24 cellular contexts compared by ENCODE assay signal in the genomic region with DNA sequence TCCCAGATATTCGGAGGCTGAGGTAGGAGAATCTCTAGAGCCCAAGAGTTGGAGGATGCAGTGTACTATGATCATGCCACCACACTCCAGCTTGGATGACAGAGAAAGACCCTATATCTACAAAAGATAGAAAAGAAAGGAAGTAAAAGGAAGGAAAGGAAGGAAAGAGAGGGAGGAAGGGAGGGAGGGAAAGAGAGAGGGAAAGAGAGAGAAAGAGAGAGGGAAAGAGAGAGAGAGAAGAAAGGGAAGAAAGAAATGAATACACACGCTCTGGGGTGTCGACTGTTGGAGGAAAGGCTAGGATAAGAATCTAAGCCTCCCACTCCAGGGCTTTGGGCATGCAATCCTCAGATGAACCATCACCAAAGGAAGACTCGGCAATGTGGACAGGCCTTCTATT.
"Had no signal": no experiment of that assay in that cellular context is flagged by ENCODE, and none has a peak within 500 bp of the region (broad histone marks: within the 10 kb centered on the region; RNA-seq: fewer than 3 reads in every experiment).

No MANE protein-coding gene starts in this region.

- H3K27me3 ChIP-seq: colonic mucosa, gastrocnemius medialis, heart left ventricle, hepatocyte, ovary, right atrium auricular region, suprapubic skin had no signal

- FAIRE-seq: kidney had no signal

- H3K27me3 Mint-ChIP-seq: stimulated activated naive CD8-positive, alpha-beta T cell treated with anti-CD3 and anti-CD28 coated beads, Interleukin-15, Interleukin-2, amounts not matched to agents 100 ng/mL and 50 ng/mL, for 24 hours; type B pancreatic cell had no signal

- H3K27ac ChIP-seq: colonic mucosa, hepatocyte, spleen had no signal

- H3K36me3 ChIP-seq: colonic mucosa, gastrocnemius medialis, heart left ventricle, ovary, right atrium auricular region, spleen, suprapubic skin had no signal

- H3K4me2 ChIP-seq: hepatocyte had no signal

- H3K4me3 ChIP-seq: colonic mucosa, gastrocnemius medialis, heart left ventricle, hepatocyte, lung, mucosa of descending colon, ovary, right atrium auricular region, skin epidermis, spleen, suprapubic skin had no signal

- H3K27ac Mint-ChIP-seq: dendritic cell treated with granulocyte-macrophage colony-stimulating factor and Interleukin-4, amounts not matched to agents 40 ng/mL and 50 ng/mL, for 4 days; endodermal cell; memory B cell; naive thymus-derived CD4-positive, alpha-beta T cell; stimulated activated naive B cell treated with anti-CD40 and anti-IgM and Interleukin-4, amounts not matched to agents 10 μg/mL and 1 μg/mL and 100 μg/mL, for 72 hours; stimulated activated naive CD8-positive, alpha-beta T cell treated with anti-CD3 and anti-CD28 coated beads, Interleukin-15, Interleukin-2, amounts not matched to agents 100 ng/mL and 50 ng/mL, for 24 hours; type B pancreatic cell had no signal

- H3K36me3 Mint-ChIP-seq: memory B cell; stimulated activated naive B cell treated with anti-CD40 and anti-IgM and Interleukin-4, amounts not matched to agents 10 μg/mL and 1 μg/mL and 100 μg/mL, for 72 hours; type B pancreatic cell had no signal

- H3K4me3 Mint-ChIP-seq: dendritic cell treated with granulocyte-macrophage colony-stimulating factor and Interleukin-4, amounts not matched to agents 40 ng/mL and 50 ng/mL, for 4 days; endodermal cell; memory B cell; naive thymus-derived CD4-positive, alpha-beta T cell; stimulated activated naive B cell treated with anti-CD40 and anti-IgM and Interleukin-4, amounts not matched to agents 10 μg/mL and 1 μg/mL and 100 μg/mL, for 72 hours; stimulated activated naive CD8-positive, alpha-beta T cell treated with anti-CD3 and anti-CD28 coated beads, Interleukin-15, Interleukin-2, amounts not matched to agents 100 ng/mL and 50 ng/mL, for 24 hours; type B pancreatic cell had no signal

- DNase-seq: colonic mucosa; effector CD8-positive, alpha-beta T cell; endodermal cell; foreskin fibroblast; gastrocnemius medialis; heart left ventricle; kidney; mucosa of descending colon; naive thymus-derived CD4-positive, alpha-beta T cell; occipital lobe; ovary; posterior cingulate gyrus; spleen; stimulated activated naive B cell treated with anti-CD40 and anti-IgM and Interleukin-4, amounts not matched to agents 10 μg/mL and 1 μg/mL and 100 μg/mL, for 72 hours had no signal

- H3K4me1 Mint-ChIP-seq: memory B cell; stimulated activated naive B cell treated with anti-CD40 and anti-IgM and Interleukin-4, amounts not matched to agents 10 μg/mL and 1 μg/mL and 100 μg/mL, for 72 hours had no signal

- H2AFZ ChIP-seq: hepatocyte had no signal

- ATAC-seq: esophagus mucosa; gastrocnemius medialis; heart left ventricle; mucosa of descending colon; naive thymus-derived CD4-positive, alpha-beta T cell; stimulated activated naive B cell treated with anti-CD40 and anti-IgM and Interleukin-4, amounts not matched to agents 10 μg/mL and 1 μg/mL and 100 μg/mL, for 72 hours had no signal

- H3K9me3 ChIP-seq: colonic mucosa, gastrocnemius medialis, heart left ventricle, mucosa of descending colon, ovary, right atrium auricular region, spleen, suprapubic skin had no signal

- H3K4me1 ChIP-seq: colonic mucosa had no signal

- H3K9me3 Mint-ChIP-seq: dendritic cell treated with granulocyte-macrophage colony-stimulating factor and Interleukin-4, amounts not matched to agents 40 ng/mL and 50 ng/mL, for 4 days; endodermal cell; stimulated activated naive CD8-positive, alpha-beta T cell treated with anti-CD3 and anti-CD28 coated beads, Interleukin-15, Interleukin-2, amounts not matched to agents 100 ng/mL and 50 ng/mL, for 24 hours; type B pancreatic cell had no signal
